26 cellular contexts compared by ENCODE assay signal in genomic region chr20:34615477-34615876, GRCh38. TPM values are rescaled to one million over a fixed set of nuclear protein-coding genes. Genes with fewer than 3 reads are reported as not detected.
A peak's percentile ranks its signal among the peaks of the same experiment; 100 is the strongest.
DNase-seq lines count a peak whose midpoint lies in the region; FAIRE-seq and TF ChIP-seq lines count a peak whose summit lies in the region.
"Had no signal": no experiment of that assay in that cellular context is flagged by ENCODE, and none has a peak within 500 bp of the region (broad histone marks: within the 10 kb centered on the region; RNA-seq: fewer than 3 reads in every experiment).

No MANE protein-coding gene starts in this region.

- TF ChIP-seq CTCF in astrocyte (IDR thresholded peaks at IDR 0.05; ENCODE audit: insufficient read depth, low read depth, low read length) = no peak
- TF ChIP-seq CTCF in fibroblast of mammary gland (conservative IDR thresholded peaks at IDR 0.05; ENCODE audit: control insufficient read depth, insufficient read depth, low read depth, low read length) = no peak
- TF ChIP-seq CTCF in osteoblast (IDR thresholded peaks at IDR 0.05; ENCODE audit: extremely low read depth, low read depth, low read length) = no peak

- H3K9ac ChIP-seq in astrocyte (ENCODE audit: low read length) = no peak overlapping the region

- H3K79me2 ChIP-seq in astrocyte (ENCODE audit: insufficient read depth, low read length) = no peaks in the 10 kb centered on the region
- no peaks in the 10 kb centered on the region for H3K79me2 ChIP-seq in osteoblast (ENCODE audit: insufficient read depth, low read length)

- H2AFZ ChIP-seq in astrocyte (ENCODE audit: low read depth, low read length) (no peak overlapping the region), osteoblast (ENCODE audit: low read length) (peak overlapping the region; percentile 19)

- H3K27ac ChIP-seq in astrocyte (ENCODE audit: low read depth, low read length) (no peak overlapping the region), osteoblast (ENCODE audit: low read depth, low read length) (peak overlapping the region; percentile 39)
- H3K27ac ChIP-seq: gastrocnemius medialis, uterus had no signal

- DNase-seq in ELR (ENCODE audit: low read depth) (peak; percentile 31), astrocyte (ENCODE audit: low read depth) (peak; percentile 23), fibroblast of mammary gland (ENCODE audit: low read depth) (peak; percentile 38), osteoblast (ENCODE audit: insufficient read length, low spot score, missing footprints) (peak; percentile 45), H7 (no peak), HUDEP-2 (lab: John Stamatoyannopoulos, UW; ENCODE audit: unreplicated experiment in 76 of 76) (no peak), HCEC 1CT (no peak), NCI-H2029 (lab: John Stamatoyannopoulos, UW) (no peak)
- DNase-seq: activated CD4-positive, alpha-beta T cell treated with anti-CD3 and anti-CD28 coated beads, Interleukin-2, amount 10 ng/mL, durations not matched to agents 24 days and 14 days; activated naive CD4-positive, alpha-beta T cell treated with Interleukin-2 at 50 U/mL for 16 hours; activated T-cell treated with anti-CD3 and anti-CD28 coated beads, Interleukin-2, amount 50 U/mL, for 4 hours; cerebellar nuclear complex; DMS53; gastrocnemius medialis; GF-D8; H9; Kasumi-1; left ventricle myocardium superior; MV-4-11; NCI-H1694; NCI-H2171 treated with DMSO at 0.1 percent for 48 hours; NCI-H524 treated with DMSO at 0.1 percent for 48 hours; uterus had no signal

- H3K9me3 Mint-ChIP-seq in astrocyte (ENCODE audit: unreplicated experiment) = no peaks in the 10 kb centered on the region
- H3K9me3 Mint-ChIP-seq: T-helper 1 cell treated with Interleukin-12 subunit alpha and Interleukin-12 subunit beta and Interleukin-4 antibody, amounts not matched to agents 30 μg/mL and 1 μg/mL, for 36 hours had no signal

- H3K4me1 Mint-ChIP-seq in astrocyte (ENCODE audit: low read depth, unreplicated experiment) = peaks cover 13% of the 10 kb centered on the region
- H3K4me1 Mint-ChIP-seq: H9, neural crest cell had no signal

- peaks cover 11% of the 10 kb centered on the region for H3K36me3 Mint-ChIP-seq in astrocyte (ENCODE audit: low read depth, unreplicated experiment)

- H3K27ac Mint-ChIP-seq in astrocyte (ENCODE audit: unreplicated experiment) = peak overlapping the region; percentile 98
- H3K27ac Mint-ChIP-seq: activated CD4-positive, alpha-beta T cell treated with anti-CD3 and anti-CD28 coated beads, Interleukin-2, amount 10 ng/mL, durations not matched to agents 24 days and 14 days; H9; T-helper 1 cell treated with Interleukin-12 subunit alpha and Interleukin-12 subunit beta and Interleukin-4 antibody, amounts not matched to agents 30 μg/mL and 1 μg/mL, for 36 hours had no signal

- H3K9me3 ChIP-seq in astrocyte (ENCODE audit: insufficient read depth, low read depth, low read length) (no peaks in the 10 kb centered on the region), osteoblast (ENCODE audit: low read depth, low read length) (no peaks in the 10 kb centered on the region)
- H3K9me3 ChIP-seq: gastrocnemius medialis, uterus had no signal

- H3K4me2 ChIP-seq in astrocyte (ENCODE audit: low read length) (no peak overlapping the region), osteoblast (ENCODE audit: insufficient read depth, low read length) (no peak overlapping the region)

- H4K20me1 ChIP-seq in astrocyte (ENCODE audit: insufficient read depth, low read length) = no peaks in the 10 kb centered on the region
- H4K20me1 ChIP-seq in osteoblast (ENCODE audit: insufficient read depth, low read length) = no peaks in the 10 kb centered on the region

- no peaks in the 10 kb centered on the region for H3K27me3 Mint-ChIP-seq in astrocyte (ENCODE audit: low read depth, unreplicated experiment)
- H3K27me3 Mint-ChIP-seq: activated CD4-positive, alpha-beta T cell treated with anti-CD3 and anti-CD28 coated beads, Interleukin-2, amount 10 ng/mL, durations not matched to agents 24 days and 14 days had no signal

- no peak overlapping the region for H3K4me3 ChIP-seq in astrocyte (ENCODE audit: insufficient read depth, low read depth, low read length)
- no peak overlapping the region for H3K4me3 ChIP-seq in fibroblast of mammary gland (ENCODE audit: control insufficient read depth, low read depth, low read length)
- no peak overlapping the region for H3K4me3 ChIP-seq in osteoblast (ENCODE audit: insufficient read depth, low read length)
- no peak overlapping the region for H3K4me3 ChIP-seq in H7 (ENCODE audit: insufficient read depth, low read depth, low read length)
- H3K4me3 ChIP-seq: gastrocnemius medialis, uterus had no signal

- H3K4me3 Mint-ChIP-seq in astrocyte (ENCODE audit: unreplicated experiment) = no peak overlapping the region
- H3K4me3 Mint-ChIP-seq: activated CD4-positive, alpha-beta T cell treated with anti-CD3 and anti-CD28 coated beads, Interleukin-2, amount 10 ng/mL, durations not matched to agents 24 days and 14 days; activated T-cell treated with anti-CD3 and anti-CD28 coated beads, Interleukin-2, amount 50 U/mL, for 4 hours; H9; neural crest cell; T-helper 1 cell treated with Interleukin-12 subunit alpha and Interleukin-12 subunit beta and Interleukin-4 antibody, amounts not matched to agents 30 μg/mL and 1 μg/mL, for 36 hours had no signal

- H3K36me3 ChIP-seq in astrocyte (ENCODE audit: insufficient read depth, low read length) (no peaks in the 10 kb centered on the region), osteoblast (ENCODE audit: insufficient read depth, low read length) (no peaks in the 10 kb centered on the region), H7 (replicated peaks; ENCODE audit: control insufficient read depth, insufficient read depth, low read length) (peaks cover 3% of the 10 kb centered on the region; the same call in 1 of the 2 replicates)
- H3K36me3 ChIP-seq: uterus had no signal

- FAIRE-seq in astrocyte (lab: Jason Lieb, UNC) = no peak
- FAIRE-seq: RCC 7860 had no signal

- H3K4me1 ChIP-seq in astrocyte (ENCODE audit: insufficient read depth, low read length) (no peaks in the 10 kb centered on the region), osteoblast (ENCODE audit: insufficient read depth, low read length) (peaks cover 3% of the 10 kb centered on the region)
- H3K4me1 ChIP-seq: gastrocnemius medialis, uterus had no signal

- H3K27me3 ChIP-seq in astrocyte (ENCODE audit: insufficient read depth, low read length) = no peaks in the 10 kb centered on the region
- H3K27me3 ChIP-seq in osteoblast (ENCODE audit: insufficient read depth, low read length) = no peaks in the 10 kb centered on the region
- H3K27me3 ChIP-seq in H7 (ENCODE audit: control insufficient read depth, insufficient read depth, low read length) = no peaks in the 10 kb centered on the region
- H3K27me3 ChIP-seq: gastrocnemius medialis, uterus had no signal

RNA-seq across cellular contexts. Expression of gene MAP1LC3A, which starts 57.0 kb away (rescaled TPM):
- total RNA-seq in astrocyte = 48.9 and 52.3 TPM in 2 replicates
- 24.8 and 29.7 TPM in 2 replicates for total RNA-seq in osteoblast
- total RNA-seq in H7 (2014; rRNA removed; shearing (Covaris generic)) = 7.6 and 13.4 TPM in 2 replicates

Comparison
In these comparisons a context has a peak if more than half of its experiments do, and no peak if none do; other contexts are left out.
1. DNase-seq: peak in ELR (single experiment), astrocyte (single experiment), fibroblast of mammary gland (single experiment) and osteoblast (single experiment); none in H7 (single experiment), HUDEP-2 (0 of 76), HCEC 1CT (single experiment) and NCI-H2029 (single experiment).